Comparison of ENCODE assay signal across 18 cellular contexts in genomic region chr11:92750794-92751193, GRCh38.
DNase-seq lines count a peak whose midpoint lies in the region; ATAC-seq and TF ChIP-seq lines count a peak whose summit lies in the region.
"Had no signal": no experiment of that assay in that cellular context is flagged by ENCODE, and none has a peak within 500 bp of the region (broad histone marks: within the 10 kb centered on the region; RNA-seq: fewer than 3 reads in every experiment).

No MANE protein-coding gene starts in this region.

- no peak for ATAC-seq in IMR-90 (ENCODE audit: low read depth)
- ATAC-seq in HG03521 (IDR thresholded peaks at IDR 0.05; ENCODE audit: unreplicated experiment): no peak
- ATAC-seq: A549 had no signal

- no peak overlapping the region for H3K23ac ChIP-seq in IMR-90 (ENCODE audit: low read depth, low read length)

- H3K27me3 Mint-ChIP-seq in brain (peaks cover 2% of the 10 kb centered on the region), glutamatergic neuron (ENCODE audit: unreplicated experiment) (peaks cover 8% of the 10 kb centered on the region)
- H3K27me3 Mint-ChIP-seq: CD4-positive, alpha-beta T cell had no signal

- no peak overlapping the region for H2BK15ac ChIP-seq in IMR-90 (ENCODE audit: low read depth, low read length)

- H3K9me3 ChIP-seq in IMR-90 (ENCODE audit: control insufficient read depth, insufficient read depth, low read length): no peaks in the 10 kb centered on the region
- H3K9me3 ChIP-seq: A549, Caco-2 had no signal

- H4K5ac ChIP-seq in IMR-90 (ENCODE audit: low read depth, low read length): no peak overlapping the region

- peaks cover 9% of the 10 kb centered on the region for H3K36me3 Mint-ChIP-seq in brain
- peaks cover 16% of the 10 kb centered on the region for H3K36me3 Mint-ChIP-seq in glutamatergic neuron (ENCODE audit: unreplicated experiment)

- no peak for TF ChIP-seq RAD21 in IMR-90 (IDR thresholded peaks at IDR 0.05; ENCODE audit: low read length)

- intact Hi-C loops in IMR-90 (cut with micrococcal nuclease): no loop called here

- H3K27ac Mint-ChIP-seq in brain: peak overlapping the region in 4 of 5 experiments; percentile 8 to 92 (median 24)
- peak overlapping the region; percentile 9 for H3K27ac Mint-ChIP-seq in glutamatergic neuron (ENCODE audit: unreplicated experiment)
- H3K27ac Mint-ChIP-seq: CD4-positive, alpha-beta T cell had no signal

- peaks cover 13% of the 10 kb centered on the region for H3K4me1 Mint-ChIP-seq in brain
- H3K4me1 Mint-ChIP-seq in glutamatergic neuron (ENCODE audit: low read depth, unreplicated experiment): peaks cover 22% of the 10 kb centered on the region

- dilution Hi-C loops in IMR-90 (cut with HindIII; ENCODE audit: low sequenced_read_pairs, unreplicated experiment): no loop called here

- H2BK120ac ChIP-seq in IMR-90 (ENCODE audit: low read depth, low read length): no peak overlapping the region

- H3K4me2 ChIP-seq in IMR-90 (ENCODE audit: low read depth, low read length): no peak overlapping the region
- H3K4me2 ChIP-seq: A549 had no signal

- in situ Hi-C loops in IMR-90 (cut with MboI; ENCODE audit: low sequenced_read_pairs): no loop called here

- no peak overlapping the region for H3K4me3 Mint-ChIP-seq in brain
- H3K4me3 Mint-ChIP-seq in glutamatergic neuron (ENCODE audit: unreplicated experiment): no peak overlapping the region
- H3K4me3 Mint-ChIP-seq: CD4-positive, alpha-beta T cell had no signal

- H3K9me3 Mint-ChIP-seq in brain (peaks cover 5 to 15% (median 6%) of the 10 kb centered on the region in 5 experiments), glutamatergic neuron (ENCODE audit: unreplicated experiment) (peaks cover 10% of the 10 kb centered on the region)
- H3K9me3 Mint-ChIP-seq: CD4-positive, alpha-beta T cell had no signal

- CTCF ChIA-PET in IMR-90 (lab: Yijun Ruan, JAX): no interaction called here

- no peak overlapping the region for H4K91ac ChIP-seq in IMR-90 (ENCODE audit: insufficient read depth, low read depth, low read length)

- H2BK5ac ChIP-seq in IMR-90 (ENCODE audit: low read depth, low read length, poor library complexity, severe bottlenecking): no peak overlapping the region

- TF ChIP-seq CTCF in IMR-90 (conservative IDR thresholded peaks at IDR 0.05; ENCODE audit: low read depth, low read length): no peak
- TF ChIP-seq CTCF in brain (conservative IDR thresholded peaks at IDR 0.05): no peak
- no peak for TF ChIP-seq CTCF in glutamatergic neuron (IDR thresholded peaks at IDR 0.05; ENCODE audit: partially characterized antibody, unreplicated experiment)

- peak overlapping the region; percentile 8 for H2AFZ ChIP-seq in IMR-90 (replicated peaks; ENCODE audit: low read length, poor library complexity)
- H2AFZ ChIP-seq: GM23248 had no signal

- POLR2A ChIA-PET in IMR-90 (lab: Charles Lee; ENCODE audit: unreplicated experiment): no interaction called here

- no TSS peak for BruUV-seq in IMR-90 (replicated peaks; lab: Mats Ljungman, UMichigan)

- no peaks in the 10 kb centered on the region for H4K20me1 ChIP-seq in IMR-90 (ENCODE audit: insufficient read depth, low read length)

- no peak overlapping the region for H3K56ac ChIP-seq in IMR-90 (ENCODE audit: extremely low read depth, insufficient read depth, low read length)

- no peak overlapping the region for H3K27ac ChIP-seq in IMR-90 (ENCODE audit: insufficient read depth, low read length)
- H3K27ac ChIP-seq: 22Rv1, A549, C4-2B, GM23248, HL-60 had no signal

- no peaks in the 10 kb centered on the region for H3K79me1 ChIP-seq in IMR-90 (ENCODE audit: low read depth in 1 of 2, low read length in 2 of 2)

- TF ChIP-seq POLR2A in IMR-90 (IDR thresholded peaks at IDR 0.05; ENCODE audit: low read depth, low read length): no peak

- no peak overlapping the region for H3K14ac ChIP-seq in IMR-90 (replicated peaks; ENCODE audit: low read depth, low read length)

- DNase-seq in NCI-H146 (lab: John Stamatoyannopoulos, UW): peak; percentile 16
- no peak for DNase-seq in NCI-H146 treated with DMSO at 0.1 percent for 48 hours (lab: John Stamatoyannopoulos, UW; ENCODE audit: unreplicated experiment)
- DNase-seq in IMR-90: no peak
- DNase-seq in glutamatergic neuron: no peak
- DNase-seq in H4 (ENCODE audit: low spot score): no peak
- no peak for DNase-seq in NCI-H526 treated with DMSO at 0.1 percent for 48 hours (lab: John Stamatoyannopoulos, UW)
- DNase-seq: AML-193; Caco-2; CD4-positive, alpha-beta T cell; GDM1; GM23248; HCEC 1CT had no signal

- no peaks in the 10 kb centered on the region for H3K27me3 ChIP-seq in IMR-90 (ENCODE audit: control insufficient read depth, insufficient read depth, low read length)

- H4K8ac ChIP-seq in IMR-90 (ENCODE audit: low read depth in 2 of 2, low read length in 2 of 2): no peak overlapping the region

- no peak overlapping the region for H2AK9ac ChIP-seq in IMR-90 (replicated peaks; ENCODE audit: low read depth, low read length, poor library complexity)

- no peak overlapping the region for H3K4me3 ChIP-seq in IMR-90 (ENCODE audit: insufficient read depth, low read depth, low read length)
- H3K4me3 ChIP-seq: A549, GM23248 had no signal

- no peaks in the 10 kb centered on the region for H3K36me3 ChIP-seq in IMR-90 (ENCODE audit: control insufficient read depth, insufficient read depth, low read length)

- H2AK5ac ChIP-seq in IMR-90 (ENCODE audit: low read depth, low read length): no peak overlapping the region

- no peak overlapping the region for H3K18ac ChIP-seq in IMR-90 (ENCODE audit: low read depth, low read length)

- H3K4me1 ChIP-seq in IMR-90 (ENCODE audit: control insufficient read depth, insufficient read depth, low read length): no peaks in the 10 kb centered on the region
- H3K4me1 ChIP-seq: A549, Caco-2 had no signal

- no peak overlapping the region for H3K4ac ChIP-seq in IMR-90 (ENCODE audit: low read depth, low read length)

- H2BK20ac ChIP-seq in IMR-90 (ENCODE audit: low read depth, low read length): no peak overlapping the region

- H3K9me1 ChIP-seq in IMR-90 (ENCODE audit: insufficient read depth, low read length): no peaks in the 10 kb centered on the region

- H3K9ac ChIP-seq in IMR-90 (ENCODE audit: low read depth, low read length): no peak overlapping the region
- H3K9ac ChIP-seq: GM23248 had no signal

- 63% methylated on average over 4 of the region's 5 CpGs; no CpG with 5 or more reads in 1 of the 2 experiments for WGBS in IMR-90 (ENCODE audit: extremely low coverage in 2 of 2, insufficient read length in 1 of 2), 2 experiments

TF ChIP-seq in IMR-90, 13 proteins besides CTCF, POLR2A, EP300 and RAD21:
- TF ChIP-seq FOS (IDR thresholded peaks at IDR 0.05; ENCODE audit: low read depth, low read length) (no peak), ELK1 (IDR thresholded peaks at IDR 0.05; ENCODE audit: borderline replicate concordance, low read depth, low read length) (no peak), CHD1 (IDR thresholded peaks at IDR 0.05; ENCODE audit: low read depth, low read length) (no peak), RFX5 (IDR thresholded peaks at IDR 0.05; ENCODE audit: low read depth, low read length) (no peak), NFE2L2 (IDR thresholded peaks at IDR 0.05; ENCODE audit: low read depth, low read length) (no peak)
